In the genomic region with DNA sequence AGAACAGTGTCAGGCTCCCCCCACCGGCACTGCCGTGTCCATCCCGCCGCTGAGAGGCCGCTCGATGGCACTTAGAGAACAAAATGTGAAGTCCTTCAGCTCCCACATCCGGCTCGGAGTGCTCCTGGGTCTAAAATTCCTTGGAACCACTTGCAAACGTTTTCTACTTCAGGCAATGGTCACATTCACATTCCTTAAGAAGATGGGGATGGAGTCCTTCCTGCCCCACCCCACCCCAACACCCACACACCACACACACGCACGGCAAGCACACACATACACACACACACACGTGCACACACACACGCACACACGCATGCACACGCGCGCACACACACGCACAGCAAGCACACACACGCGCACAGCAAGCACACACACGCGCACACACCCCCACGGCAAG, we compare ENCODE assay signal across 2 cellular contexts.
TF ChIP-seq lines count a peak whose summit lies in the region.

No MANE protein-coding gene starts in this region.

TF ChIP-seq in HEK293, 187 proteins besides CTCF, POLR2A, EP300 and RAD21 (continued from another document):
- TF ChIP-seq ZSCAN4 (tag by site-specific recombination; IDR thresholded peaks at IDR 0.05), result peak; percentile 91
- TF ChIP-seq PRDM1 (tag by site-specific recombination; IDR thresholded peaks at IDR 0.05), result no peak
- TF ChIP-seq MEIS1 (CRISPR knock-in tag; IDR thresholded peaks at IDR 0.05; ENCODE audit: borderline replicate concordance), result no peak
- TF ChIP-seq KLF1 (tag by site-specific recombination; IDR thresholded peaks at IDR 0.05), result no peak
- peak; percentile 26; the same call in 1 of the 2 replicates for TF ChIP-seq ZFHX2 (tag by site-specific recombination; conservative IDR thresholded peaks at IDR 0.05)
- no peak for TF ChIP-seq YY2 (tag by site-specific recombination; IDR thresholded peaks at IDR 0.05)
- TF ChIP-seq ZBTB10 (tag by site-specific recombination; IDR thresholded peaks at IDR 0.05), result no peak
- TF ChIP-seq ZBTB44 (tag by site-specific recombination; IDR thresholded peaks at IDR 0.05), result no peak
- no peak for TF ChIP-seq FEZF1 (tag by site-specific recombination; IDR thresholded peaks at IDR 0.05)
- TF ChIP-seq SETDB1 (IDR thresholded peaks at IDR 0.05; ENCODE audit: insufficient read length, low read length), result no peak
- TF ChIP-seq, protein P1, sequence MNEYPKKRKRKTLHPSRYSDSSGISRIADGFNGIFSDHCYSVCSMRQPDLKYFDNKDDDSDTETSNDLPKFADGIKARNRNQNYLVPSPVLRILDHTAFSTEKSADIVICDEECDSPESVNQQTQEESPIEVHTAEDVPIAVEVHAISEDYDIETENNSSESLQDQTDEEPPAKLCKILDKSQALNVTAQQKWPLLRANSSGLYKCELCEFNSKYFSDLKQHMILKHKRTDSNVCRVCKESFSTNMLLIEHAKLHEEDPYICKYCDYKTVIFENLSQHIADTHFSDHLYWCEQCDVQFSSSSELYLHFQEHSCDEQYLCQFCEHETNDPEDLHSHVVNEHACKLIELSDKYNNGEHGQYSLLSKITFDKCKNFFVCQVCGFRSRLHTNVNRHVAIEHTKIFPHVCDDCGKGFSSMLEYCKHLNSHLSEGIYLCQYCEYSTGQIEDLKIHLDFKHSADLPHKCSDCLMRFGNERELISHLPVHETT (tag by site-specific recombination; IDR thresholded peaks at IDR 0.05), result no peak
TF ChIP-seq in HEK293: peak in this region for 2.

TF ChIP-seq in H1, 55 proteins besides CTCF, POLR2A, EP300 and RAD21 (continued from another document):
- no peak for TF ChIP-seq CTBP2 (IDR thresholded peaks at IDR 0.05; ENCODE audit: borderline replicate concordance, insufficient read depth, insufficient read length, low read length)
- TF ChIP-seq, protein P2, sequence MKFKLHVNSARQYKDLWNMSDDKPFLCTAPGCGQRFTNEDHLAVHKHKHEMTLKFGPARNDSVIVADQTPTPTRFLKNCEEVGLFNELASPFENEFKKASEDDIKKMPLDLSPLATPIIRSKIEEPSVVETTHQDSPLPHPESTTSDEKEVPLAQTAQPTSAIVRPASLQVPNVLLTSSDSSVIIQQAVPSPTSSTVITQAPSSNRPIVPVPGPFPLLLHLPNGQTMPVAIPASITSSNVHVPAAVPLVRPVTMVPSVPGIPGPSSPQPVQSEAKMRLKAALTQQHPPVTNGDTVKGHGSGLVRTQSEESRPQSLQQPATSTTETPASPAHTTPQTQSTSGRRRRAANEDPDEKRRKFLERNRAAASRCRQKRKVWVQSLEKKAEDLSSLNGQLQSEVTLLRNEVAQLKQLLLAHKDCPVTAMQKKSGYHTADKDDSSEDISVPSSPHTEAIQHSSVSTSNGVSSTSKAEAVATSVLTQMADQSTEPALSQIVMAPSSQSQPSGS (IDR thresholded peaks at IDR 0.05; ENCODE audit: low read length), result no peak
- no peak for TF ChIP-seq ASH2L (IDR thresholded peaks at IDR 0.05; ENCODE audit: low read length)
- no peak for TF ChIP-seq RXRA (IDR thresholded peaks at IDR 0.05; ENCODE audit: insufficient read depth, low read depth, low read length)
- TF ChIP-seq PHF8 (conservative IDR thresholded peaks at IDR 0.05; ENCODE audit: low read depth, low read length), result no peak
- TF ChIP-seq ZNF274 (IDR thresholded peaks at IDR 0.05; ENCODE audit: borderline replicate concordance, extremely low read depth, low read length), result no peak
- TF ChIP-seq KDM4A (IDR thresholded peaks at IDR 0.05; ENCODE audit: low read depth, low read length, severe bottlenecking), result no peak
- TF ChIP-seq RNF2 (IDR thresholded peaks at IDR 0.05; ENCODE audit: borderline replicate concordance, low read depth, low read length, missing control alignments, poor library complexity, severe bottlenecking), result no peak
- TF ChIP-seq TBP (IDR thresholded peaks at IDR 0.05; ENCODE audit: low read depth, low read length), result no peak
